ENCODE assay signal across 11 cellular contexts in genomic region chr19:19443902-19444693, GRCh38. TPM values are rescaled to one million over a fixed set of nuclear protein-coding genes. Genes with fewer than 3 reads are reported as not detected.
DNase-seq lines count a peak whose midpoint lies in the region; ATAC-seq and TF ChIP-seq lines count a peak whose summit lies in the region.
"Had no signal": no experiment of that assay in that cellular context is flagged by ENCODE, and none has a peak within 500 bp of the region (broad histone marks: within the 10 kb centered on the region; RNA-seq: fewer than 3 reads in every experiment).

No MANE protein-coding gene starts in this region.

- no peak for TF ChIP-seq EP300 in sigmoid colon (IDR thresholded peaks at IDR 0.05)

- peak overlapping the region; percentile 31 for H3K27ac ChIP-seq in AG04450 (ENCODE audit: low read depth, low read length)
- H3K27ac ChIP-seq in lower lobe of right lung: peak overlapping the region; percentile 33
- no peak overlapping the region for H3K27ac ChIP-seq in sigmoid colon

- H3K27me3 ChIP-seq in AG04450 (ENCODE audit: control insufficient read depth, insufficient read depth, low read length) (no peaks in the 10 kb centered on the region), lower lobe of right lung (ENCODE audit: low read depth) (no peaks in the 10 kb centered on the region), sigmoid colon (no peaks in the 10 kb centered on the region)

- CTCF ChIA-PET in AG04450 (lab: Charles Lee): no interaction called here

- DNase-seq in AG04450 (ENCODE audit: low read depth, low spot score) (no peak), lower lobe of right lung (no peak), NCI-H1436 (lab: John Stamatoyannopoulos, UW) (no peak), sigmoid colon (no peak), DMS79 treated with DMSO at 0.1 percent for 48 hours (lab: John Stamatoyannopoulos, UW) (no peak)
- peak; percentile 33 to 37 for DNase-seq in activated CD4-positive, alpha-beta T cell treated with anti-CD3 and anti-CD28 coated beads, Interleukin-2, amount 50 U/mL, for 48 hours
- DNase-seq: activated CD4-positive, CD25-positive, alpha-beta regulatory T cell; NCI-H187; retina had no signal

- H3K4me1 ChIP-seq in lower lobe of right lung (peaks cover 39% of the 10 kb centered on the region), sigmoid colon (peaks cover 0 to 17% (median 8%) of the 10 kb centered on the region in 4 donors)

- H3K4me3 ChIP-seq in AG04450 (ENCODE audit: low read depth, low read length) (no peak overlapping the region), lower lobe of right lung (no peak overlapping the region), sigmoid colon (no peak overlapping the region)

- WGBS in sigmoid colon, 2 donors: 82 to 89% methylated on average over 12 of the region's 12 CpGs

- H3K9me3 ChIP-seq in AG04450 (ENCODE audit: control insufficient read depth, insufficient read depth, low read length): no peaks in the 10 kb centered on the region; the same call in 1 of the 2 replicates
- no peaks in the 10 kb centered on the region for H3K9me3 ChIP-seq in lower lobe of right lung
- no peaks in the 10 kb centered on the region for H3K9me3 ChIP-seq in sigmoid colon

- POLR2A ChIA-PET in AG04450 (lab: Yijun Ruan, JAX): interaction anchor here (0.5 to 0.7 kb wide), 2 partner anchors 52 to 239 kb away, joined by 6 to 11 read pairs; no protein-coding TSS in a partner anchor

- TF ChIP-seq POLR2A in sigmoid colon (IDR thresholded peaks at IDR 0.05): no peak

- intact Hi-C loops in lower lobe of right lung (cut with DNase I): no loop called here
- intact Hi-C loops in sigmoid colon (cut with DNase I): no loop called here

- TF ChIP-seq CTCF in AG04450 (IDR thresholded peaks at IDR 0.05; ENCODE audit: low read depth, low read length): no peak
- TF ChIP-seq CTCF in lower lobe of right lung (IDR thresholded peaks at IDR 0.05): no peak
- no peak for TF ChIP-seq CTCF in sigmoid colon (IDR thresholded peaks at IDR 0.05)

- no peaks in the 10 kb centered on the region for H3K36me3 ChIP-seq in lower lobe of right lung
- H3K36me3 ChIP-seq in sigmoid colon: no peaks in the 10 kb centered on the region

- ATAC-seq in GM18511 (IDR thresholded peaks at IDR 0.05; ENCODE audit: unreplicated experiment): peak; percentile 5
- ATAC-seq in lower lobe of right lung: no peak
- no peak for ATAC-seq in GM18520 (IDR thresholded peaks at IDR 0.05; ENCODE audit: unreplicated experiment)

RNA-seq across cellular contexts. Expression of gene GATAD2A, which starts 38.6 kb away (rescaled TPM):
- polyA plus RNA-seq in AG04450 (2011; rRNA removed): 22.0 and 23.4 TPM in 2 replicates
- polyA minus RNA-seq in AG04450 (2011; rRNA and poly(A)+ RNA removed): 16.6 and 23.3 TPM in 2 replicates
- total RNA-seq in lower lobe of right lung: 84.0 TPM
- total RNA-seq in sigmoid colon: 100 to 1,000 TPM in 1 of 4 donors, 10 to 100 TPM in 3; 18.5 to 138 (median 25.5) TPM
- polyA plus RNA-seq in sigmoid colon: 10 to 100 TPM; 23.4 to 50.5 (median 31.0) TPM

Comparison
In these comparisons a context has a peak if more than half of its experiments do, and no peak if none do; other contexts are left out.
1. DNase-seq: peak in activated CD4-positive, alpha-beta T cell treated with anti-CD3 and anti-CD28 coated beads, Interleukin-2, amount 50 U/mL, for 48 hours (2 of 2); none in AG04450 (single experiment), lower lobe of right lung (single experiment), NCI-H1436 (single experiment), sigmoid colon (single experiment) and DMS79 treated with DMSO at 0.1 percent for 48 hours (single experiment).
2. H3K27ac ChIP-seq: peak in AG04450 (single experiment) and lower lobe of right lung (single experiment); none in sigmoid colon (0 of 4).